ENCODE assay signal across 8 cellular contexts in the genomic region with DNA sequence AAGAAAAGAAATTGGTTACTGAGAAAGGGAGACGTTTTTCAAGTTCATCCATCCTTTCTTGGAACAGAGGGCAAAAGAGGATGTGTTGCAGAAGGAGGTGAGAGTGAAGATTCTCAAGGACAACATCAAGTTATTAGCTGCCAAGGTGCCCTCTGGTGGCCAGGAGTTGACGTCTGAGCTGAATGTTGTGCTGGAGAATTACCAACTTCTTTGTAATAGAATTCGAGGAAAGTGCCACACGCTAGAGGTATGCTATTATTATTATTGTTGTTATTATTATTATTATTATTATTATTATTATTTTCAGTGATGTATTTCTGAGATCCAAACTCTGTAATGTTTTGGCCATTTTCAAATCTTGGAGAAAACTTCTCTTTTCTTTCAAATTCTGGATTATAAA.
DNase-seq lines count a peak whose midpoint lies in the region; ATAC-seq lines count a peak whose summit lies in the region.

No MANE protein-coding gene starts in this region.

- no peaks in the 10 kb centered on the region for H3K9me3 Mint-ChIP-seq in central memory CD8-positive, alpha-beta T cell

- peak overlapping the region; percentile 67 for H3K27ac Mint-ChIP-seq in central memory CD8-positive, alpha-beta T cell (ENCODE audit: low read depth)

- H3K4me1 Mint-ChIP-seq in central memory CD8-positive, alpha-beta T cell, result peaks cover 5% of the 10 kb centered on the region

- no peaks in the 10 kb centered on the region for H3K27me3 Mint-ChIP-seq in central memory CD8-positive, alpha-beta T cell

- peaks cover 46% of the 10 kb centered on the region for H3K36me3 Mint-ChIP-seq in central memory CD8-positive, alpha-beta T cell (ENCODE audit: insufficient read depth)

- H3K4me3 Mint-ChIP-seq in central memory CD8-positive, alpha-beta T cell, result no peak overlapping the region

- ATAC-seq in HG02981 (IDR thresholded peaks at IDR 0.05; ENCODE audit: unreplicated experiment), result peak; percentile 87
- peak; percentile 51 to 78 for ATAC-seq in activated CD4-positive, CD25-positive, alpha-beta regulatory T cell treated with anti-CD3 and anti-CD28 coated beads, Interleukin-2, amount 50 U/mL, for 24 hours
- ATAC-seq in central memory CD8-positive, alpha-beta T cell (replicated peaks; ENCODE audit: extremely low read depth, poor library complexity, severe bottlenecking), result peak; percentile 65
- peak; percentile 70 for ATAC-seq in left lobe of liver

- peak; percentile 38 for DNase-seq in NK-92 treated with Interleukin-12 subunit alpha and Interleukin-12 subunit beta, amount 100 ng/mL, for 24 hours (lab: John Stamatoyannopoulos, UW)
- no peak for DNase-seq in NK-92 (lab: John Stamatoyannopoulos, UW; ENCODE audit: unreplicated experiment)
- peak; percentile 61 for DNase-seq in NCI-H2196 (lab: John Stamatoyannopoulos, UW; ENCODE audit: unreplicated experiment)
- peak; percentile 44 to 50 for DNase-seq in central memory CD8-positive, alpha-beta T cell (ENCODE audit: low spot score in 2 of 2)
- peak; percentile 68 for DNase-seq in left lobe of liver (ENCODE audit: low spot score)
- DNase-seq in stimulated activated CD4-positive, alpha-beta T cell treated with anti-CD3 and anti-CD28 coated beads, TNF-alpha, amount 100 ng/mL, for 24 hours (ENCODE audit: low read depth in 3 of 3), result peak; percentile 53 to 72 (median 59)
